In the genomic region with DNA sequence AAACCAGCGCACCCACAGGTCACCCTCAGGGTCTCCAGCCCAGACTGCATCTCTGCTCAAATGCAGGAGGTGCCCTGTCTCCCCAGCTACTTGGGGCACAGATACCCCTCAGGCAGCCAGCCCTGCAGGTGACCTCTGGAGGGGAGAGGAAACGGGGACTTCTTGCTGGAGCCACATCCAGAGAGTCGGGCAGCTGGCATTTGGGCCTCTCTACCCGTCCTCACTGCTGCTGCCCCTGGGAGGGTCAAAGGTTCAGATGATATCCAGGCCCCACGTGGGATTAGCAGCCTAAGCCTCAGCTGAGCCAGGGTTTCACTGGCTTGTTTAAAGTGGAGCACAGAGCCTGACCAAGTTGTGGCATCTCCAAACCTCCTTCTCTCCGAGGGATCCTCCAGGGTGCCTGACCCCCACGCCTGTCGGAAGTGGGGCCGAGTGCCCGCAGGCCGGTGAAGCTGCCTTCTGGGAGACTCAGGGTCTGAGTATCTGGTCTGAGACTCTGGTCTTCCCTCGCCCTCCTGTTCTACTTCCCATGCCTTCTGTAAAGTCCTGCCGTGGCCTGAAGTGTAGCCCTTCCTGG, we compare ENCODE assay signal across 8 cellular contexts. TPM values are rescaled to one million over a fixed set of nuclear protein-coding genes. Genes with fewer than 3 reads are reported as not detected.
DNase-seq lines count a peak whose midpoint lies in the region; ATAC-seq and TF ChIP-seq lines count a peak whose summit lies in the region.

No MANE protein-coding gene starts in this region.

- peaks cover 58% of the 10 kb centered on the region for H3K79me2 ChIP-seq in GM23338 (replicated peaks; ENCODE audit: insufficient read depth)

- 51% methylated on average over 13 of the region's 13 CpGs for WGBS in right cardiac atrium

- peaks cover 32% of the 10 kb centered on the region for H3K27me3 Mint-ChIP-seq in GM23338 (ENCODE audit: insufficient read depth, low read depth, poor library complexity)
- no peaks in the 10 kb centered on the region for H3K27me3 Mint-ChIP-seq in activated CD4-positive, alpha-beta memory T cell treated with anti-CD3 and anti-CD28 coated beads for 36 hours

- no peak overlapping the region for H3K4me3 Mint-ChIP-seq in GM23338
- peak overlapping the region; percentile 97 for H3K4me3 Mint-ChIP-seq in activated CD4-positive, alpha-beta memory T cell treated with anti-CD3 and anti-CD28 coated beads for 36 hours

- CTCF ChIA-PET in activated CD4-positive, alpha-beta memory T cell treated with anti-CD3 and anti-CD28 coated beads for 36 hours (lab: Charles Lee), result interaction anchor here (1.1 to 1.5 kb wide), 5 partner anchors 13 to 96 kb away, joined by 3 to 8 read pairs (median 4); no protein-coding TSS in a partner anchor

- H3F3A ChIP-seq in GM23338 (replicated peaks; ENCODE audit: low read depth), result peaks cover 20% of the 10 kb centered on the region; the same call in 1 of the 2 replicates

- peaks cover 64% of the 10 kb centered on the region for H3K4me1 Mint-ChIP-seq in GM23338
- peaks cover 59% of the 10 kb centered on the region for H3K4me1 Mint-ChIP-seq in activated CD4-positive, alpha-beta memory T cell treated with anti-CD3 and anti-CD28 coated beads for 36 hours (ENCODE audit: low read depth)

- no peaks in the 10 kb centered on the region; the same call in 2 of the 3 replicates for H3K36me3 Mint-ChIP-seq in GM23338 (ENCODE audit: low read depth)
- H3K36me3 Mint-ChIP-seq in activated CD4-positive, alpha-beta memory T cell treated with anti-CD3 and anti-CD28 coated beads for 36 hours, result peaks cover 19% of the 10 kb centered on the region

- peak overlapping the region; percentile 92; the same call in 1 of the 2 replicates for H3K4me3 ChIP-seq in GM23338
- H3K4me3 ChIP-seq in right cardiac atrium (ENCODE audit: low read length), result no peak overlapping the region

- intact Hi-C loops in activated CD4-positive, alpha-beta memory T cell treated with anti-CD3 and anti-CD28 coated beads for 36 hours (cut with micrococcal nuclease), result no loop called here
- intact Hi-C loops in right cardiac atrium (cut with DNase I), result no loop called here

- no peaks in the 10 kb centered on the region for H3K9me3 ChIP-seq in right cardiac atrium (ENCODE audit: control insufficient read depth, low read length)

- H4K20me1 ChIP-seq in GM23338 (replicated peaks; ENCODE audit: insufficient read depth), result peaks cover 10% of the 10 kb centered on the region

- H3K4me1 ChIP-seq in GM23338 (ENCODE audit: insufficient read depth), result peaks cover 25% of the 10 kb centered on the region
- H3K4me1 ChIP-seq in right cardiac atrium (ENCODE audit: control insufficient read depth, insufficient read depth, low read length), result peaks cover 17% of the 10 kb centered on the region

- POLR2A ChIA-PET in activated CD4-positive, alpha-beta memory T cell treated with anti-CD3 and anti-CD28 coated beads for 36 hours (lab: Charles Lee), result interaction anchor here (1.0 to 2.3 kb wide), 9 partner anchors 9 to 65 kb away, joined by 3 to 18 read pairs (median 7); no protein-coding TSS in a partner anchor

- no peak for ATAC-seq in GM23338
- ATAC-seq in right cardiac atrium, result no peak
- no peak for ATAC-seq in HG03565 (IDR thresholded peaks at IDR 0.05; ENCODE audit: unreplicated experiment)

- no peak overlapping the region for H2AFZ ChIP-seq in GM23338

- H3K9me2 ChIP-seq in GM23338 (ENCODE audit: insufficient read depth), result no peaks in the 10 kb centered on the region

- H3K9me3 Mint-ChIP-seq in GM23338, result no peaks in the 10 kb centered on the region; the same call in 1 of the 3 replicates
- H3K9me3 Mint-ChIP-seq in activated CD4-positive, alpha-beta memory T cell treated with anti-CD3 and anti-CD28 coated beads for 36 hours, result peaks cover 8% of the 10 kb centered on the region

- H3K27ac ChIP-seq in GM23338 (ENCODE audit: low read depth) (no peak overlapping the region), right cardiac atrium (ENCODE audit: low read length) (peak overlapping the region; percentile 79)

- no peak for TF ChIP-seq CTCF in GM23338 (conservative IDR thresholded peaks at IDR 0.05; ENCODE audit: low read depth in 2 of 2)

- DNase-seq in GM23338 (ENCODE audit: low spot score) (no peak), right cardiac atrium (no peak), NCI-H774 (lab: John Stamatoyannopoulos, UW) (no peak), T-helper 9 cell (no peak)
- no peak for DNase-seq in activated CD4-positive, alpha-beta memory T cell treated with anti-CD3 and anti-CD28 coated beads for 36 hours
- peak; percentile 32 for DNase-seq in stimulated activated CD8-positive, alpha-beta memory T cell treated with anti-CD3 and anti-CD28 coated beads, Interleukin-4, amount 100 ng/mL, for 48 hours
- DNase-seq in stimulated activated CD4-positive, alpha-beta T cell treated with anti-CD3 and anti-CD28 coated beads, Interleukin-2, amount 100 ng/mL, for 48 hours, result no peak

- H3K36me3 ChIP-seq in GM23338 (ENCODE audit: insufficient read depth), result no peaks in the 10 kb centered on the region

- H3K27me3 ChIP-seq in GM23338 (ENCODE audit: insufficient read depth) (peaks cover 5% of the 10 kb centered on the region; the same call in 1 of the 2 replicates), right cardiac atrium (ENCODE audit: control insufficient read depth, insufficient read depth) (no peaks in the 10 kb centered on the region)

- H3K27ac Mint-ChIP-seq in GM23338, result no peak overlapping the region
- H3K27ac Mint-ChIP-seq in activated CD4-positive, alpha-beta memory T cell treated with anti-CD3 and anti-CD28 coated beads for 36 hours, result peak overlapping the region; percentile 93

- peak overlapping the region; percentile 96 for H3K4me2 ChIP-seq in GM23338

TF ChIP-seq in GM23338, 12 proteins besides CTCF, POLR2A, EP300 and RAD21:
- no peak for TF ChIP-seq ZNF114 (CRISPR knock-in tag; IDR thresholded peaks at IDR 0.05)

RNA-seq across cellular contexts. Expression of a gene that starts 2.2 kb away (rescaled TPM):
- 18.7 and 20.7 TPM in 2 replicates for total RNA-seq in GM23338 (2014; rRNA removed; shearing (Covaris generic))
- 11.2 and 11.7 TPM in 2 replicates for polyA plus RNA-seq in GM23338 (2016; fragmentation: Nextera tagmentation; extraction: Ambion mirVana)
- 10 to 100 TPM; 45.9 to 49.3 TPM for total RNA-seq in activated CD4-positive, alpha-beta memory T cell treated with anti-CD3 and anti-CD28 coated beads for 36 hours
- total RNA-seq in right cardiac atrium, result 10 to 100 TPM in 3 of 4 donors, 1 to 10 TPM in 1; 9.4 to 15.5 (median 11.8) TPM
- polyA plus RNA-seq in right cardiac atrium, result 7.4 TPM

RNA-seq across cellular contexts. Expression of a gene that starts 48.8 kb away (rescaled TPM):
- total RNA-seq in GM23338 (2014; rRNA removed; shearing (Covaris generic)), result not detected in 2 replicates
- not detected in 2 replicates for polyA plus RNA-seq in GM23338 (2016; fragmentation: Nextera tagmentation; extraction: Ambion mirVana)
- not detected for total RNA-seq in activated CD4-positive, alpha-beta memory T cell treated with anti-CD3 and anti-CD28 coated beads for 36 hours
- total RNA-seq in right cardiac atrium, result not detected
- not detected for polyA plus RNA-seq in right cardiac atrium
